ENCODE assay signal across 12 cellular contexts in genomic region chr5:168288349-168289245, GRCh38. TPM values are rescaled to one million over a fixed set of nuclear protein-coding genes. Genes with fewer than 3 reads are reported as not detected.
A peak's percentile ranks its signal among the peaks of the same experiment; 100 is the strongest.
DNase-seq lines count a peak whose midpoint lies in the region; ATAC-seq, FAIRE-seq and TF ChIP-seq lines count a peak whose summit lies in the region.
"Had no signal": no experiment of that assay in that cellular context is flagged by ENCODE, and none has a peak within 500 bp of the region (broad histone marks: within the 10 kb centered on the region; RNA-seq: fewer than 3 reads in every experiment).

No MANE protein-coding gene starts in this region.

- FAIRE-seq in astrocyte (lab: Jason Lieb, UNC), result no peak

- no peaks in the 10 kb centered on the region; the same call in 1 of the 3 replicates for H3K9me3 Mint-ChIP-seq in GM23338
- peaks cover 11% of the 10 kb centered on the region for H3K9me3 Mint-ChIP-seq in astrocyte (ENCODE audit: unreplicated experiment)
- peaks cover 8% of the 10 kb centered on the region for H3K9me3 Mint-ChIP-seq in stimulated activated effector memory CD8-positive, alpha-beta T cell treated with anti-CD3 and anti-CD28 coated beads, Interleukin-12 subunit alpha, Interleukin-12 subunit beta, amount 100 ng/mL, for 72 hours

- H3K27me3 Mint-ChIP-seq in GM23338 (ENCODE audit: insufficient read depth, low read depth, poor library complexity), result peaks cover 9% of the 10 kb centered on the region
- no peaks in the 10 kb centered on the region for H3K27me3 Mint-ChIP-seq in astrocyte (ENCODE audit: low read depth, unreplicated experiment)

- no peaks in the 10 kb centered on the region for H3K9me3 ChIP-seq in astrocyte (ENCODE audit: insufficient read depth, low read depth, low read length)

- H3K79me2 ChIP-seq in GM23338 (replicated peaks; ENCODE audit: insufficient read depth) (peaks cover 11% of the 10 kb centered on the region), astrocyte (ENCODE audit: insufficient read depth, low read length) (peaks cover 9% of the 10 kb centered on the region)

- H3K4me3 ChIP-seq in GM23338 (no peak overlapping the region), astrocyte (ENCODE audit: insufficient read depth, low read depth, low read length) (no peak overlapping the region), skin epidermis (peak overlapping the region in 2 of 7 experiments; percentile 8 to 26)
- H3K4me3 ChIP-seq: left ventricle myocardium inferior, sigmoid colon had no signal

- H3K27me3 ChIP-seq in GM23338 (ENCODE audit: insufficient read depth), result no peaks in the 10 kb centered on the region
- H3K27me3 ChIP-seq in astrocyte (ENCODE audit: insufficient read depth, low read length), result peaks cover 11% of the 10 kb centered on the region

- DNase-seq in GM23338 (ENCODE audit: low spot score) (peak; percentile 21), astrocyte (ENCODE audit: low read depth) (no peak), left kidney (ENCODE audit: low read depth, low spot score) (peak; percentile 82), posterior cingulate gyrus (no peak)
- no peak for DNase-seq in stimulated activated effector memory CD8-positive, alpha-beta T cell treated with anti-CD3 and anti-CD28 coated beads, Interleukin-12 subunit alpha, Interleukin-12 subunit beta, amount 100 ng/mL, for 72 hours (ENCODE audit: low spot score in 2 of 2)
- DNase-seq: CD4-positive, CD25-positive, alpha-beta regulatory T cell; left ventricle myocardium inferior; NCI-H146; sigmoid colon had no signal

- H3K4me1 ChIP-seq in GM23338 (ENCODE audit: insufficient read depth) (peaks cover 18% of the 10 kb centered on the region), astrocyte (ENCODE audit: insufficient read depth, low read length) (peaks cover 3% of the 10 kb centered on the region)

- ATAC-seq in GM23338, result no peak
- ATAC-seq in stimulated activated effector memory CD8-positive, alpha-beta T cell treated with anti-CD3 and anti-CD28 coated beads, Interleukin-12 subunit alpha, Interleukin-12 subunit beta, amount 100 ng/mL, for 72 hours, result no peak
- no peak for ATAC-seq in HG03460 (IDR thresholded peaks at IDR 0.05; ENCODE audit: unreplicated experiment)
- no peak for ATAC-seq in HG03097 (IDR thresholded peaks at IDR 0.05; ENCODE audit: low FRiP score, unreplicated experiment)

- H3K4me3 Mint-ChIP-seq in GM23338 (0 out of 3 replicates have a peak overlapping the region, but pooled peaks have one; percentile 21), astrocyte (ENCODE audit: unreplicated experiment) (no peak overlapping the region)
- H3K4me3 Mint-ChIP-seq in stimulated activated effector memory CD8-positive, alpha-beta T cell treated with anti-CD3 and anti-CD28 coated beads, Interleukin-12 subunit alpha, Interleukin-12 subunit beta, amount 100 ng/mL, for 72 hours, result no peak overlapping the region

- H3K27ac ChIP-seq in GM23338 (ENCODE audit: low read depth) (no peak overlapping the region), astrocyte (ENCODE audit: low read depth, low read length) (no peak overlapping the region), skin epidermis (peak overlapping the region in 14 of 21 experiments; percentile 14 to 67 (median 42))
- H3K27ac ChIP-seq: left ventricle myocardium inferior, sigmoid colon had no signal

- no peaks in the 10 kb centered on the region for H3K9me2 ChIP-seq in GM23338 (ENCODE audit: insufficient read depth)

- H3K27ac Mint-ChIP-seq in GM23338 (no peak overlapping the region), astrocyte (ENCODE audit: unreplicated experiment) (peak overlapping the region; percentile 62)
- no peak overlapping the region for H3K27ac Mint-ChIP-seq in stimulated activated effector memory CD8-positive, alpha-beta T cell treated with anti-CD3 and anti-CD28 coated beads, Interleukin-12 subunit alpha, Interleukin-12 subunit beta, amount 100 ng/mL, for 72 hours

- H3K4me2 ChIP-seq in GM23338 (no peak overlapping the region), astrocyte (ENCODE audit: low read length) (peak overlapping the region; percentile 50)

- H3K36me3 ChIP-seq in GM23338 (ENCODE audit: insufficient read depth), result no peaks in the 10 kb centered on the region
- H3K36me3 ChIP-seq in astrocyte (ENCODE audit: insufficient read depth, low read length), result no peaks in the 10 kb centered on the region
- H3K36me3 ChIP-seq: left ventricle myocardium inferior, sigmoid colon had no signal

- no peaks in the 10 kb centered on the region for H3F3A ChIP-seq in GM23338 (replicated peaks; ENCODE audit: low read depth)

- H2AFZ ChIP-seq in GM23338, result peak overlapping the region; percentile 56; the same call in 1 of the 2 replicates
- H2AFZ ChIP-seq in astrocyte (ENCODE audit: low read depth, low read length), result no peak overlapping the region

- intact Hi-C loops in posterior cingulate gyrus (cut with DNase I), result no loop called here

- no peak for TF ChIP-seq CTCF in GM23338 (conservative IDR thresholded peaks at IDR 0.05; ENCODE audit: low read depth in 2 of 2)
- TF ChIP-seq CTCF in astrocyte (IDR thresholded peaks at IDR 0.05; ENCODE audit: insufficient read depth, low read depth, low read length), result no peak

- no peak overlapping the region for H3K9ac ChIP-seq in astrocyte (ENCODE audit: low read length)

- H3K36me3 Mint-ChIP-seq in GM23338 (ENCODE audit: low read depth), result no peaks in the 10 kb centered on the region
- no peaks in the 10 kb centered on the region for H3K36me3 Mint-ChIP-seq in astrocyte (ENCODE audit: low read depth, unreplicated experiment)
- no peaks in the 10 kb centered on the region for H3K36me3 Mint-ChIP-seq in stimulated activated effector memory CD8-positive, alpha-beta T cell treated with anti-CD3 and anti-CD28 coated beads, Interleukin-12 subunit alpha, Interleukin-12 subunit beta, amount 100 ng/mL, for 72 hours
- H3K36me3 Mint-ChIP-seq: CD4-positive, CD25-positive, alpha-beta regulatory T cell had no signal

- H4K20me1 ChIP-seq in GM23338 (replicated peaks; ENCODE audit: insufficient read depth), result peaks cover 6% of the 10 kb centered on the region; the same call in 1 of the 2 replicates
- H4K20me1 ChIP-seq in astrocyte (ENCODE audit: insufficient read depth, low read length), result peaks cover 4% of the 10 kb centered on the region

- H3K4me1 Mint-ChIP-seq in GM23338 (peaks cover 49% of the 10 kb centered on the region), astrocyte (ENCODE audit: low read depth, unreplicated experiment) (peaks cover 31% of the 10 kb centered on the region)
- H3K4me1 Mint-ChIP-seq in stimulated activated effector memory CD8-positive, alpha-beta T cell treated with anti-CD3 and anti-CD28 coated beads, Interleukin-12 subunit alpha, Interleukin-12 subunit beta, amount 100 ng/mL, for 72 hours, result peaks cover 10% of the 10 kb centered on the region

RNA-seq across cellular contexts. Expression of gene WWC1, which starts 2.8 kb away (rescaled TPM):
- 27.8 and 33.2 TPM in 2 replicates for total RNA-seq in GM23338 (2014; rRNA removed; shearing (Covaris generic))
- 23.6 and 25.4 TPM in 2 replicates for polyA plus RNA-seq in GM23338 (2016; fragmentation: Nextera tagmentation; extraction: Ambion mirVana)
- 33.6 and 48.6 TPM in 2 replicates for total RNA-seq in astrocyte

Comparison
In these comparisons a context has a peak if more than half of its experiments do, and no peak if none do; other contexts are left out.
1. DNase-seq: peak in GM23338 (single experiment) and left kidney (single experiment); none in astrocyte (single experiment), stimulated activated effector memory CD8-positive, alpha-beta T cell treated with anti-CD3 and anti-CD28 coated beads, Interleukin-12 subunit alpha, Interleukin-12 subunit beta, amount 100 ng/mL, for 72 hours (0 of 2) and posterior cingulate gyrus (0 of 10).
2. H3K27ac ChIP-seq: peak in skin epidermis (14 of 21); none in GM23338 (single experiment) and astrocyte (single experiment).